23 cellular contexts compared by ENCODE assay signal in the genomic region with DNA sequence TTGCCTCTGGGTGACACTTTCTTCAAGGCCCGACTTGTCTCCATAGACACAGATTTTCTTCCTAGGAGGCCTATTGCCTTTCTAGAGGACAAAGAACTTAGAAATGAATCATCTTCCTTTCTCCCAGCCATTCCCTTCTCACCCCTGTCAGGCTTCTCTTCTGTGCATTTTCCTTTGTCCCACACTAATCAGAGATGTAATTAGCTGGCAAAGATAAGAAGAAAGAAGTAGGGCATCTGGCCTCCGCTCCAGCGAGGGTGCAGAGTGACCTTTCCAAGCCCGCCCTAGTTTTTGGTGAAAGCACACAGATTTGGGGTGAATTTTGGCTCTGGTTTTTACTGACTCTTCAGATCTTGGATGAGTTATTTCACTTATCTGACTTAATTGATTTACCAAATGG.
"Had no signal": no experiment of that assay in that cellular context is flagged by ENCODE, and none has a peak within 500 bp of the region (broad histone marks: within the 10 kb centered on the region; RNA-seq: fewer than 3 reads in every experiment).

No MANE protein-coding gene starts in this region.

- H3K4me3 ChIP-seq: hepatocyte, stomach, suprapubic skin, tibial nerve had no signal

- H3K27ac ChIP-seq: hepatocyte, stomach, suprapubic skin, tibial nerve, VCaP had no signal

- H3K27me3 Mint-ChIP-seq: activated naive CD4-positive, alpha-beta T cell treated with anti-CD3 and anti-CD28 coated beads, Interleukin-2, amount 10 ng/mL, durations not matched to agents 7 days and 5 days had no signal

- H3K4me1 Mint-ChIP-seq: activated CD4-positive, alpha-beta T cell treated with anti-CD3 and anti-CD28 coated beads, Interleukin-2, amount 10 ng/mL, durations not matched to agents 7 days and 5 days; activated CD8-positive, alpha-beta memory T cell treated with anti-CD3 and anti-CD28 coated beads, Interleukin-2, amount 10 ng/mL, durations not matched to agents 7 days and 5 days; activated naive CD4-positive, alpha-beta T cell treated with anti-CD3 and anti-CD28 coated beads, Interleukin-2, amount 10 ng/mL, durations not matched to agents 7 days and 5 days; stimulated activated memory B cell treated with anti-CD40 and anti-IgM and Interleukin-4, amounts not matched to agents 10 μg/mL and 1 μg/mL and 100 μg/mL, for 72 hours had no signal

- H3K4me3 Mint-ChIP-seq: activated CD4-positive, alpha-beta T cell treated with anti-CD3 and anti-CD28 coated beads, Interleukin-2, amount 10 ng/mL, durations not matched to agents 7 days and 5 days; activated CD8-positive, alpha-beta memory T cell treated with anti-CD3 and anti-CD28 coated beads, Interleukin-2, amount 10 ng/mL, durations not matched to agents 7 days and 5 days; activated CD8-positive, alpha-beta T cell treated with anti-CD3 and anti-CD28 coated beads for 36 hours; activated naive CD4-positive, alpha-beta T cell treated with anti-CD3 and anti-CD28 coated beads, Interleukin-2, amount 10 ng/mL, durations not matched to agents 7 days and 5 days; nephron progenitor cell; stimulated activated memory B cell treated with anti-CD40 and anti-IgM and Interleukin-4, amounts not matched to agents 10 μg/mL and 1 μg/mL and 100 μg/mL, for 72 hours; T-helper 2 cell treated with Interferon-gamma antibody and Interleukin-4, amounts not matched to agents 5 μg/mL and 100 μg/mL, for 36 hours had no signal

- H3K4me1 ChIP-seq: stomach, suprapubic skin, tibial nerve had no signal

- H3K36me3 ChIP-seq: stomach, suprapubic skin, tibial nerve had no signal

- H3K9me3 Mint-ChIP-seq: activated CD4-positive, alpha-beta T cell treated with anti-CD3 and anti-CD28 coated beads, Interleukin-2, amount 10 ng/mL, durations not matched to agents 7 days and 5 days; activated CD8-positive, alpha-beta T cell treated with anti-CD3 and anti-CD28 coated beads for 36 hours; activated naive CD4-positive, alpha-beta T cell treated with anti-CD3 and anti-CD28 coated beads, Interleukin-2, amount 10 ng/mL, durations not matched to agents 7 days and 5 days; nephron progenitor cell; stimulated activated memory B cell treated with anti-CD40 and anti-IgM and Interleukin-4, amounts not matched to agents 10 μg/mL and 1 μg/mL and 100 μg/mL, for 72 hours; T-helper 2 cell treated with Interferon-gamma antibody and Interleukin-4, amounts not matched to agents 5 μg/mL and 100 μg/mL, for 36 hours had no signal

- H3K27me3 ChIP-seq: hepatocyte, stomach, suprapubic skin, tibial nerve had no signal

- H3K36me3 Mint-ChIP-seq: activated CD8-positive, alpha-beta memory T cell treated with anti-CD3 and anti-CD28 coated beads, Interleukin-2, amount 10 ng/mL, durations not matched to agents 7 days and 5 days; activated naive CD4-positive, alpha-beta T cell treated with anti-CD3 and anti-CD28 coated beads, Interleukin-2, amount 10 ng/mL, durations not matched to agents 7 days and 5 days; stimulated activated memory B cell treated with anti-CD40 and anti-IgM and Interleukin-4, amounts not matched to agents 10 μg/mL and 1 μg/mL and 100 μg/mL, for 72 hours had no signal

- DNase-seq: activated CD4-positive, alpha-beta T cell treated with anti-CD3 and anti-CD28 coated beads, Interleukin-2, amount 10 ng/mL, durations not matched to agents 7 days and 5 days; activated CD8-positive, alpha-beta memory T cell treated with anti-CD3 and anti-CD28 coated beads, Interleukin-2, amount 10 ng/mL, durations not matched to agents 7 days and 5 days; activated CD8-positive, alpha-beta T cell treated with anti-CD3 and anti-CD28 coated beads for 36 hours; activated effector memory CD4-positive, alpha-beta T cell treated with anti-CD3 and anti-CD28 coated beads, Interleukin-2, amount 50 U/mL, for 16 hours; activated naive CD4-positive, alpha-beta T cell treated with anti-CD3 and anti-CD28 coated beads, Interleukin-2, amount 10 ng/mL, durations not matched to agents 7 days and 5 days; activated T-cell treated with anti-CD3 and anti-CD28 coated beads for 4 hours; amygdala; cortex of kidney; kidney glomerular epithelial cell; left ventricle myocardium superior; nephron progenitor cell; posterior cingulate gyrus; small intestine; stimulated activated CD4-positive, alpha-beta T cell treated with anti-CD3 and anti-CD28 coated beads, Interleukin-15, amount 100 ng/mL, for 24 hours; stomach had no signal

- H3K9me3 ChIP-seq: stomach, suprapubic skin, tibial nerve had no signal

- H3K27ac Mint-ChIP-seq: activated CD4-positive, alpha-beta T cell treated with anti-CD3 and anti-CD28 coated beads, Interleukin-2, amount 10 ng/mL, durations not matched to agents 7 days and 5 days; activated CD8-positive, alpha-beta memory T cell treated with anti-CD3 and anti-CD28 coated beads, Interleukin-2, amount 10 ng/mL, durations not matched to agents 7 days and 5 days; activated CD8-positive, alpha-beta T cell treated with anti-CD3 and anti-CD28 coated beads for 36 hours; activated naive CD4-positive, alpha-beta T cell treated with anti-CD3 and anti-CD28 coated beads, Interleukin-2, amount 10 ng/mL, durations not matched to agents 7 days and 5 days; nephron progenitor cell; stimulated activated memory B cell treated with anti-CD40 and anti-IgM and Interleukin-4, amounts not matched to agents 10 μg/mL and 1 μg/mL and 100 μg/mL, for 72 hours; T-helper 2 cell treated with Interferon-gamma antibody and Interleukin-4, amounts not matched to agents 5 μg/mL and 100 μg/mL, for 36 hours had no signal

- ATAC-seq: activated CD4-positive, CD25-positive, alpha-beta regulatory T cell treated with anti-CD3 and anti-CD28 coated beads, Interleukin-2, amount 50 U/mL, for 24 hours; activated CD8-positive, alpha-beta memory T cell treated with anti-CD3 and anti-CD28 coated beads, Interleukin-2, amount 10 ng/mL, durations not matched to agents 7 days and 5 days; activated CD8-positive, alpha-beta T cell treated with anti-CD3 and anti-CD28 coated beads for 36 hours; left ventricle myocardium superior; sciatic nerve; stimulated activated memory B cell treated with anti-CD40 and anti-IgM and Interleukin-4, amounts not matched to agents 10 μg/mL and 1 μg/mL and 100 μg/mL, for 72 hours had no signal
